Comparison of ENCODE assay signal across 18 cellular contexts in genomic region chr4:144128673-144129072, GRCh38. TPM values are rescaled to one million over a fixed set of nuclear protein-coding genes. Genes with fewer than 3 reads are reported as not detected.
"Had no signal": no experiment of that assay in that cellular context is flagged by ENCODE, and none has a peak within 500 bp of the region (broad histone marks: within the 10 kb centered on the region; RNA-seq: fewer than 3 reads in every experiment).

No MANE protein-coding gene starts in this region.

RNA-seq across cellular contexts. Expression of gene GYPA, which starts 11.8 kb away (rescaled TPM):
- total RNA-seq: activated naive CD4-positive, alpha-beta T cell treated with anti-CD3 and anti-CD28 coated beads for 36 hours; activated naive CD4-positive, alpha-beta T cell treated with anti-CD3 and anti-CD28 coated beads, Interleukin-2, amount 50 U/mL, for 72 hours; activated naive CD8-positive, alpha-beta T cell treated with anti-CD3 and anti-CD28 coated beads for 36 hours; activated naive CD8-positive, alpha-beta T cell treated with anti-CD3 and anti-CD28 coated beads, Interleukin-2, amount 10 ng/mL, durations not matched to agents 7 days and 5 days; activated T-cell treated with anti-CD3 and anti-CD28 coated beads, Interleukin-2, amount 50 U/mL, for 4 hours; activated T-cell treated with anti-CD3 and anti-CD28 coated beads, Interleukin-2, amount 50 U/mL, for 72 hours; activated T-helper 1 cell treated with anti-CD3 and anti-CD28 coated beads, Interleukin-12 subunit alpha, Interleukin-12 subunit beta, Interleukin-2, Interleukin-4 antibody, amounts not matched to agents 30 ng/mL and 10 ng/mL and 1 ng/mL, durations not matched to agents 14 hours and 24 hours and 36 hours; activated T-helper 17 cell treated with anti-CD3 and anti-CD28 coated beads, Interleukin-2, amount 50 U/mL, for 72 hours; activated T-helper 2 cell treated with anti-CD3 and anti-CD28 coated beads, Interferon-gamma antibody, Interleukin-2, Interleukin-4, amounts not matched to agents 10 μg/mL and 5 μg/mL and 100 μg/mL, durations not matched to agents 14 hours and 24 hours and 36 hours; ascending aorta; body of pancreas; breast epithelium; bronchial epithelial cell; cardiac muscle cell; chondrocyte had no signal
- polyA plus RNA-seq: adipose tissue, adrenal gland, aorta, cardiac muscle cell had no signal
